29 cellular contexts compared by ENCODE assay signal in the genomic region with DNA sequence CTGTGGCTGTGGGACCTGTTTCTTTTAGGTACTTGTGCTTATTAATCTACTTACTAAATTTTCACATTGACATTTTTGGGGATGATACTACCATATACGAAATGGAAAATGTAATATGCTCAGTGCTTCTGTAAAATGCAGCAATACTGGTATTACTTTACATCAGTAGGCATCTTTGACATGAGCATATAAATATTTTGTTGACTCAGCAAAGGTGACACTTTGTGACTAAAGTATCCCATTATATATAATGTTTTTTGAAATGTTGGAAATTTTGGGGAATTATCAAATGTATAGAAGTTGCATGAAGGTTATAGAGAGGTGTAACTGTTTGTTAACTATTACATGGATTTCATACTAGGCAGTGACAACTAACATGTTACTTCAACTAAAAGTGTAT. TPM values are rescaled to one million over a fixed set of nuclear protein-coding genes. Genes with fewer than 3 reads are reported as not detected.
"Had no signal": no experiment of that assay in that cellular context is flagged by ENCODE, and none has a peak within 500 bp of the region (broad histone marks: within the 10 kb centered on the region; RNA-seq: fewer than 3 reads in every experiment).

No MANE protein-coding gene starts in this region.

- H3K9me3 Mint-ChIP-seq: activated naive CD4-positive, alpha-beta T cell treated with anti-CD3 and anti-CD28 coated beads, Interleukin-2, amount 50 U/mL, for 72 hours; activated naive CD8-positive, alpha-beta T cell treated with anti-CD3 and anti-CD28 coated beads, Interleukin-2, amount 50 U/mL, for 24 hours; activated T-helper 1 cell treated with anti-CD3 and anti-CD28 coated beads, Interleukin-12 subunit alpha, Interleukin-12 subunit beta, Interleukin-2, Interleukin-4 antibody, amounts not matched to agents 30 ng/mL and 10 ng/mL and 1 ng/mL, durations not matched to agents 14 hours and 24 hours and 36 hours; central memory CD8-positive, alpha-beta T cell had no signal

- H3K4me2 ChIP-seq: KMS-11 had no signal

- H3K27me3 Mint-ChIP-seq: activated naive CD8-positive, alpha-beta T cell treated with anti-CD3 and anti-CD28 coated beads, Interleukin-2, amount 50 U/mL, for 24 hours; central memory CD8-positive, alpha-beta T cell had no signal

- DNase-seq: activated CD4-positive, alpha-beta T cell treated with anti-CD3 and anti-CD28 coated beads for 4 hours; activated CD4-positive, alpha-beta T cell treated with anti-CD3 and anti-CD28 coated beads, Interleukin-2, amount 50 U/mL, for 4 hours; activated CD8-positive, alpha-beta memory T cell treated with anti-CD3 and anti-CD28 coated beads, Interleukin-2, amount 50 U/mL, for 48 hours; activated CD8-positive, alpha-beta T cell treated with anti-CD3 and anti-CD28 coated beads, Interleukin-2, amount 10 ng/mL, durations not matched to agents 7 days and 5 days; activated effector memory CD4-positive, alpha-beta T cell treated with anti-CD3 and anti-CD28 coated beads, Interleukin-2, amount 50 U/mL, for 16 hours; activated naive CD4-positive, alpha-beta T cell treated with Interleukin-2 at 50 U/mL for 16 hours; activated naive CD8-positive, alpha-beta T cell treated with anti-CD3 and anti-CD28 coated beads, Interleukin-2, amount 50 U/mL, for 24 hours; activated T-cell treated with anti-CD3 and anti-CD28 coated beads, Interleukin-2, amount 50 U/mL, for 1 hour; amniotic stem cell; body of pancreas; NCI-H1092; NCI-H1417; NCI-H1694; NCI-H2029 treated with DMSO at 0.1 percent for 48 hours; NCI-H524; PC-3; SHP77 treated with DMSO at 0.1 percent for 48 hours; T-helper 2 cell; T1000 had no signal

- H3K9me3 ChIP-seq: ascending aorta, body of pancreas had no signal

- H3K4me3 Mint-ChIP-seq: activated CD8-positive, alpha-beta T cell treated with anti-CD3 and anti-CD28 coated beads, Interleukin-2, amount 10 ng/mL, durations not matched to agents 7 days and 5 days; activated naive CD8-positive, alpha-beta T cell treated with anti-CD3 and anti-CD28 coated beads, Interleukin-2, amount 50 U/mL, for 24 hours; activated T-helper 1 cell treated with anti-CD3 and anti-CD28 coated beads, Interleukin-12 subunit alpha, Interleukin-12 subunit beta, Interleukin-2, Interleukin-4 antibody, amounts not matched to agents 30 ng/mL and 10 ng/mL and 1 ng/mL, durations not matched to agents 14 hours and 24 hours and 36 hours; central memory CD8-positive, alpha-beta T cell had no signal

- ATAC-seq: activated CD8-positive, alpha-beta T cell treated with anti-CD3 and anti-CD28 coated beads, Interleukin-2, amount 10 ng/mL, durations not matched to agents 7 days and 5 days; activated naive CD4-positive, alpha-beta T cell treated with anti-CD3 and anti-CD28 coated beads, Interleukin-2, amount 50 U/mL, for 72 hours; activated naive CD8-positive, alpha-beta T cell treated with anti-CD3 and anti-CD28 coated beads, Interleukin-2, amount 50 U/mL, for 24 hours; body of pancreas; PC-3 had no signal

- H3K4me1 ChIP-seq: ascending aorta, body of pancreas had no signal

- FAIRE-seq: bronchial epithelial cell, RCC 7860 had no signal

- H3K27ac ChIP-seq: ascending aorta, body of pancreas, KMS-11, VCaP had no signal

- H3K27me3 ChIP-seq: ascending aorta, body of pancreas had no signal

- H3K4me3 ChIP-seq: ascending aorta, body of pancreas had no signal

- H3K27ac Mint-ChIP-seq: activated CD8-positive, alpha-beta T cell treated with anti-CD3 and anti-CD28 coated beads, Interleukin-2, amount 10 ng/mL, durations not matched to agents 7 days and 5 days; activated naive CD4-positive, alpha-beta T cell treated with anti-CD3 and anti-CD28 coated beads, Interleukin-2, amount 50 U/mL, for 72 hours; activated naive CD8-positive, alpha-beta T cell treated with anti-CD3 and anti-CD28 coated beads, Interleukin-2, amount 50 U/mL, for 24 hours; activated T-helper 1 cell treated with anti-CD3 and anti-CD28 coated beads, Interleukin-12 subunit alpha, Interleukin-12 subunit beta, Interleukin-2, Interleukin-4 antibody, amounts not matched to agents 30 ng/mL and 10 ng/mL and 1 ng/mL, durations not matched to agents 14 hours and 24 hours and 36 hours had no signal

- H3K9ac ChIP-seq: KMS-11 had no signal

RNA-seq across cellular contexts. Expression of a gene that starts 2.3 kb away (rescaled TPM):
- total RNA-seq: activated CD8-positive, alpha-beta T cell treated with anti-CD3 and anti-CD28 coated beads, Interleukin-2, amount 10 ng/mL, durations not matched to agents 7 days and 5 days; ascending aorta; bronchial epithelial cell; MCF 10A; PC-3; SK-MEL-5 had no signal
